In genomic region chr14:105351410-105351809, GRCh38 we compare ENCODE assay signal across 19 cellular contexts. TPM values are rescaled to one million over a fixed set of nuclear protein-coding genes. Genes with fewer than 3 reads are reported as not detected.
"Had no signal": no experiment of that assay in that cellular context is flagged by ENCODE, and none has a peak within 500 bp of the region (broad histone marks: within the 10 kb centered on the region; RNA-seq: fewer than 3 reads in every experiment).

No MANE protein-coding gene starts in this region.

- H3K9me3 ChIP-seq: gastrocnemius medialis, mucosa of descending colon, prostate gland, right atrium auricular region, sigmoid colon, stomach, testis, tibial nerve, upper lobe of left lung had no signal

- H3K4me2 ChIP-seq: neural progenitor cell had no signal

- H3K27me3 ChIP-seq: gastrocnemius medialis, neural progenitor cell, right atrium auricular region, sigmoid colon, stomach, testis, tibial nerve, upper lobe of left lung had no signal

- H3K4me1 ChIP-seq: neural progenitor cell, prostate gland, testis had no signal

- DNase-seq: effector CD8-positive, alpha-beta T cell; endodermal cell; gastrocnemius medialis; kidney; mucosa of descending colon; naive B cell; sigmoid colon; stimulated activated CD4-positive, alpha-beta T cell treated with anti-CD3 and anti-CD28 coated beads, Interleukin-2, amount 100 ng/mL, for 24 hours; stimulated activated CD4-positive, alpha-beta T cell treated with anti-CD3 and anti-CD28 coated beads, Interleukin-4, amount 100 ng/mL, for 24 hours; stimulated activated naive CD4-positive, alpha-beta T cell treated with Interleukin-2 at 50 U/mL for 16 hours; testis had no signal

- H3K27ac ChIP-seq: epithelial cell of prostate, neural progenitor cell, prostate gland, right atrium auricular region, testis had no signal

- H3K4me3 ChIP-seq: gastrocnemius medialis, mucosa of descending colon, neural progenitor cell, prostate gland, right atrium auricular region, sigmoid colon, stomach, testis, tibial nerve, upper lobe of left lung had no signal

- H3K9ac ChIP-seq: neural progenitor cell, parathyroid adenoma had no signal

- H3K36me3 ChIP-seq: gastrocnemius medialis, neural progenitor cell had no signal

RNA-seq across cellular contexts. Expression of gene TEX22, which starts 46.9 kb away (rescaled TPM):
- total RNA-seq: gastrocnemius medialis, sigmoid colon had no signal
